1 cellular context compared by ENCODE assay signal in the genomic region with DNA sequence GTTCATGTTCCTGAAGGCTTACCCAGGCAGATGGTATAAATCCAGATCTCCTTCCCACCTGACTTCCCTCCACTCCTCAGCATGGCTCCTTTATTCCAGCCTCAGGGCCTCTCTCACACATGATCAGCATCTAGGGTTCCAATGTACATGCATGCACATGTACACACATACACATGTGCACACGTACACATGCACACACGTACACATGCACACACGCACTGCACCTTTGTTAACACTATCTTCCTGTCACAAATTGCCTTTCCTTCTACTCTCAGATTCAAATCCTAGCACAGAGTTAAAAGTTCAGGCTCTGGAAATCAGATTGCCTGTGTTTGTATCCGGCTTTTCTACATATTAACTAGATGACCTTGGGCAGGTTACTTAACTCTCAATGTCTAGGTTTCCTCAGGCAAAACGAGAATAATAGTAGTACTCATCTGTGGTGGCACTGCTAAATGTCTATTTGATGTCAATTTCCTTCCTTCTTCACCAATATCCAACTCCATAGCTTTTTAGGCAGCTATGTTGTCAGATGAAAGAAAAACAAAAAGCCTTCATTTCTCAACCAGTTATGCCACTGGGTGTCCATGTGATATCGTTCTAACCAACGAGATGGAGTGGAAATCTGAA.
TF ChIP-seq lines count a peak whose summit lies in the region.

No MANE protein-coding gene starts in this region.

TF ChIP-seq in HepG2, 621 proteins besides CTCF, POLR2A, EP300 and RAD21 (continued from another document):
- TF ChIP-seq, protein P1, sequence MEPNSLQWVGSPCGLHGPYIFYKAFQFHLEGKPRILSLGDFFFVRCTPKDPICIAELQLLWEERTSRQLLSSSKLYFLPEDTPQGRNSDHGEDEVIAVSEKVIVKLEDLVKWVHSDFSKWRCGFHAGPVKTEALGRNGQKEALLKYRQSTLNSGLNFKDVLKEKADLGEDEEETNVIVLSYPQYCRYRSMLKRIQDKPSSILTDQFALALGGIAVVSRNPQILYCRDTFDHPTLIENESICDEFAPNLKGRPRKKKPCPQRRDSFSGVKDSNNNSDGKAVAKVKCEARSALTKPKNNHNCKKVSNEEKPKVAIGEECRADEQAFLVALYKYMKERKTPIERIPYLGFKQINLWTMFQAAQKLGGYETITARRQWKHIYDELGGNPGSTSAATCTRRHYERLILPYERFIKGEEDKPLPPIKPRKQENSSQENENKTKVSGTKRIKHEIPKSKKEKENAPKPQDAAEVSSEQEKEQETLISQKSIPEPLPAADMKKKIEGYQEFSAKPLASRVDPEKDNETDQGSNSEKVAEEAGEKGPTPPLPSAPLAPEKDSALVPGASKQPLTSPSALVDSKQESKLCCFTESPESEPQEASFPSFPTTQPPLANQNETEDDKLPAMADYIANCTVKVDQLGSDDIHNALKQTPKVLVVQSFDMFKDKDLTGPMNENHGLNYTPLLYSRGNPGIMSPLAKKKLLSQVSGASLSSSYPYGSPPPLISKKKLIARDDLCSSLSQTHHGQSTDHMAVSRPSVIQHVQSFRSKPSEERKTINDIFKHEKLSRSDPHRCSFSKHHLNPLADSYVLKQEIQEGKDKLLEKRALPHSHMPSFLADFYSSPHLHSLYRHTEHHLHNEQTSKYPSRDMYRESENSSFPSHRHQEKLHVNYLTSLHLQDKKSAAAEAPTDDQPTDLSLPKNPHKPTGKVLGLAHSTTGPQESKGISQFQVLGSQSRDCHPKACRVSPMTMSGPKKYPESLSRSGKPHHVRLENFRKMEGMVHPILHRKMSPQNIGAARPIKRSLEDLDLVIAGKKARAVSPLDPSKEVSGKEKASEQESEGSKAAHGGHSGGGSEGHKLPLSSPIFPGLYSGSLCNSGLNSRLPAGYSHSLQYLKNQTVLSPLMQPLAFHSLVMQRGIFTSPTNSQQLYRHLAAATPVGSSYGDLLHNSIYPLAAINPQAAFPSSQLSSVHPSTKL (CRISPR knock-in tag; IDR thresholded peaks at IDR 0.05), result peak; percentile 94
- TF ChIP-seq KMT2B (CRISPR knock-in tag; IDR thresholded peaks at IDR 0.05) (peak; percentile 38; the same call in 1 of the 2 replicates), ZNF816 (CRISPR knock-in tag; IDR thresholded peaks at IDR 0.05; ENCODE audit: borderline replicate concordance) (peak; percentile 79; the same call in 1 of the 2 replicates), MAZ (IDR thresholded peaks at IDR 0.05; ENCODE audit: borderline replicate concordance, low read depth, low read length) (no peak), MAZ (CRISPR knock-in tag; IDR thresholded peaks at IDR 0.05; ENCODE audit: low read depth) (peak; percentile 45; the same call in 1 of the 2 replicates), TARDBP (CRISPR knock-in tag; IDR thresholded peaks at IDR 0.05) (peak; percentile 31; the same call in 1 of the 2 replicates), ZFP36L1 (CRISPR knock-in tag; IDR thresholded peaks at IDR 0.05) (no peak), ZNF17 (CRISPR knock-in tag; IDR thresholded peaks at IDR 0.05) (no peak), LCORL (IDR thresholded peaks at IDR 0.05) (no peak), LCORL (CRISPR knock-in tag; IDR thresholded peaks at IDR 0.05) (peak; percentile 35; the same call in 1 of the 2 replicates), KAT8 (CRISPR knock-in tag; IDR thresholded peaks at IDR 0.05) (peak; percentile 77; the same call in 1 of the 2 replicates), CBX2 (IDR thresholded peaks at IDR 0.05; ENCODE audit: low read depth, low read length) (no peak), CBX2 (CRISPR knock-in tag; IDR thresholded peaks at IDR 0.05; ENCODE audit: low read depth) (no peak), ZNF143 (CRISPR knock-in tag; IDR thresholded peaks at IDR 0.05) (no peak), ZZZ3 (CRISPR knock-in tag; IDR thresholded peaks at IDR 0.05; ENCODE audit: borderline replicate concordance) (no peak), GABPA (IDR thresholded peaks at IDR 0.05; ENCODE audit: low read depth, low read length) (no peak), GABPA (CRISPR knock-in tag; IDR thresholded peaks at IDR 0.05; ENCODE audit: low read depth) (no peak), ZNF788 (CRISPR knock-in tag; IDR thresholded peaks at IDR 0.05; ENCODE audit: borderline replicate concordance) (peak; percentile 55; the same call in 1 of the 2 replicates), FOXP1 (IDR thresholded peaks at IDR 0.05) (no peak), FOXP1 (CRISPR knock-in tag; IDR thresholded peaks at IDR 0.05) (peak; percentile 26; the same call in 1 of the 2 replicates), ONECUT2 (CRISPR knock-in tag; IDR thresholded peaks at IDR 0.05) (no peak)
- TF ChIP-seq, protein P2, sequence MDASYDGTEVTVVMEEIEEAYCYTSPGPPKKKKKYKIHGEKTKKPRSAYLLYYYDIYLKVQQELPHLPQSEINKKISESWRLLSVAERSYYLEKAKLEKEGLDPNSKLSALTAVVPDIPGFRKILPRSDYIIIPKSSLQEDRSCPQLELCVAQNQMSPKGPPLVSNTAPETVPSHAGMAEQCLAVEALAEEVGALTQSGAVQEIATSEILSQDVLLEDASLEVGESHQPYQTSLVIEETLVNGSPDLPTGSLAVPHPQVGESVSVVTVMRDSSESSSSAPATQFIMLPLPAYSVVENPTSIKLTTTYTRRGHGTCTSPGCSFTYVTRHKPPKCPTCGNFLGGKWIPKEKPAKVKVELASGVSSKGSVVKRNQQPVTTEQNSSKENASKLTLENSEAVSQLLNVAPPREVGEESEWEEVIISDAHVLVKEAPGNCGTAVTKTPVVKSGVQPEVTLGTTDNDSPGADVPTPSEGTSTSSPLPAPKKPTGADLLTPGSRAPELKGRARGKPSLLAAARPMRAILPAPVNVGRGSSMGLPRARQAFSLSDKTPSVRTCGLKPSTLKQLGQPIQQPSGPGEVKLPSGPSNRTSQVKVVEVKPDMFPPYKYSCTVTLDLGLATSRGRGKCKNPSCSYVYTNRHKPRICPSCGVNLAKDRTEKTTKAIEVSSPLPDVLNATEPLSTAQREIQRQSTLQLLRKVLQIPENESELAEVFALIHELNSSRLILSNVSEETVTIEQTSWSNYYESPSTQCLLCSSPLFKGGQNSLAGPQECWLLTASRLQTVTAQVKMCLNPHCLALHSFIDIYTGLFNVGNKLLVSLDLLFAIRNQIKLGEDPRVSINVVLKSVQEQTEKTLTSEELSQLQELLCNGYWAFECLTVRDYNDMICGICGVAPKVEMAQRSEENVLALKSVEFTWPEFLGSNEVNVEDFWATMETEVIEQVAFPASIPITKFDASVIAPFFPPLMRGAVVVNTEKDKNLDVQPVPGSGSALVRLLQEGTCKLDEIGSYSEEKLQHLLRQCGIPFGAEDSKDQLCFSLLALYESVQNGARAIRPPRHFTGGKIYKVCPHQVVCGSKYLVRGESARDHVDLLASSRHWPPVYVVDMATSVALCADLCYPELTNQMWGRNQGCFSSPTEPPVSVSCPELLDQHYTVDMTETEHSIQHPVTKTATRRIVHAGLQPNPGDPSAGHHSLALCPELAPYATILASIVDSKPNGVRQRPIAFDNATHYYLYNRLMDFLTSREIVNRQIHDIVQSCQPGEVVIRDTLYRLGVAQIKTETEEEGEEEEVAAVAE (CRISPR knock-in tag; IDR thresholded peaks at IDR 0.05; ENCODE audit: borderline replicate concordance), result 0 out of 2 replicates have a peak, but pooled peaks have one; percentile 16
- TF ChIP-seq, protein P3, sequence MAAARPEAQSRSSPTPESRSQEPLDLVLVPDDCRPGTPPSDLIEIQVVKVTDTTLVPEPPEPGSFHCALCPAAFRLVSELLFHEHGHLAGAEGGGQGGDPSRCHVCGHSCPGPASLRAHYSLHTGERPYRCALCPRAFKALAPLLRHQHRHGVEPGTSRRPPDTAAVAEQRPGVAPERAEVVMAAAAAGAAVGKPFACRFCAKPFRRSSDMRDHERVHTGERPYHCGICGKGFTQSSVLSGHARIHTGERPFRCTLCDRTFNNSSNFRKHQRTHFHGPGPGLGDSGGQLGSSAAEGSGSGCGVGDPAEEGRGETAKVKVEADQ (CRISPR knock-in tag; IDR thresholded peaks at IDR 0.05; ENCODE audit: borderline replicate concordance), result 0 out of 2 replicates have a peak, but pooled peaks have one; percentile 20
TF ChIP-seq in HepG2: peak in this region for 176.
